Comparison of ENCODE assay signal across 1 cellular context in genomic region chr14:53128303-53128702, GRCh38.
TF ChIP-seq lines count a peak whose summit lies in the region.

No MANE protein-coding gene starts in this region.

TF ChIP-seq in K562, 482 proteins besides CTCF, POLR2A, EP300 and RAD21:
- TF ChIP-seq TSC22D4 (tag; IDR thresholded peaks at IDR 0.05) (no peak), ZNF316 (IDR thresholded peaks at IDR 0.05) (0 out of 2 replicates have a peak, but pooled peaks have one; percentile 26), E2F5 (CRISPR knock-in tag; IDR thresholded peaks at IDR 0.05) (no peak), CBFA2T2 (conservative IDR thresholded peaks at IDR 0.05) (no peak), C11orf30 (IDR thresholded peaks at IDR 0.05; ENCODE audit: low read depth) (0 out of 2 replicates have a peak, but pooled peaks have one; percentile 44)
